9 cellular contexts compared by ENCODE assay signal in genomic region chr14:56482306-56482705, GRCh38.
DNase-seq lines count a peak whose midpoint lies in the region; ATAC-seq, FAIRE-seq and TF ChIP-seq lines count a peak whose summit lies in the region.
"Had no signal": no experiment of that assay in that cellular context is flagged by ENCODE, and none has a peak within 500 bp of the region (broad histone marks: within the 10 kb centered on the region; RNA-seq: fewer than 3 reads in every experiment).

No MANE protein-coding gene starts in this region.

- ATAC-seq in GM21447 (IDR thresholded peaks at IDR 0.05; ENCODE audit: unreplicated experiment), result no peak
- no peak for ATAC-seq in activated T-helper 17 cell treated with anti-CD3 and anti-CD28 coated beads, Interleukin-2, amount 50 U/mL, for 72 hours (replicated peaks)

- FAIRE-seq in RCC 7860 (lab: Jason Lieb, UNC), result no peak

- H3K27ac Mint-ChIP-seq in brain, result no peak overlapping the region
- H3K27ac Mint-ChIP-seq in activated T-helper 17 cell treated with anti-CD3 and anti-CD28 coated beads, Interleukin-2, amount 50 U/mL, for 72 hours, result no peak overlapping the region

- TF ChIP-seq CTCF in brain (conservative IDR thresholded peaks at IDR 0.05), result peak; percentile 44 to 61
- TF ChIP-seq CTCF in retinal pigment epithelial cell (conservative IDR thresholded peaks at IDR 0.05; ENCODE audit: low read depth, low read length), result peak; percentile 23

- no peaks in the 10 kb centered on the region for H3K9me3 Mint-ChIP-seq in brain
- H3K9me3 Mint-ChIP-seq in activated T-helper 17 cell treated with anti-CD3 and anti-CD28 coated beads, Interleukin-2, amount 50 U/mL, for 72 hours, result no peaks in the 10 kb centered on the region

- H3K36me3 Mint-ChIP-seq in brain, result no peaks in the 10 kb centered on the region
- H3K36me3 Mint-ChIP-seq in activated T-helper 17 cell treated with anti-CD3 and anti-CD28 coated beads, Interleukin-2, amount 50 U/mL, for 72 hours (ENCODE audit: low read depth), result no peaks in the 10 kb centered on the region

- H3K4me1 Mint-ChIP-seq in brain, result peaks cover 6% of the 10 kb centered on the region
- H3K4me1 Mint-ChIP-seq in activated T-helper 17 cell treated with anti-CD3 and anti-CD28 coated beads, Interleukin-2, amount 50 U/mL, for 72 hours, result no peaks in the 10 kb centered on the region

- H3K27me3 Mint-ChIP-seq in brain, result peaks cover 3% of the 10 kb centered on the region
- H3K27me3 Mint-ChIP-seq in activated T-helper 17 cell treated with anti-CD3 and anti-CD28 coated beads, Interleukin-2, amount 50 U/mL, for 72 hours, result peaks cover 18% of the 10 kb centered on the region

- DNase-seq in NCI-H345 (lab: John Stamatoyannopoulos, UW) (peak; percentile 18), NCI-H345 treated with DMSO at 0.1 percent for 48 hours (lab: John Stamatoyannopoulos, UW; ENCODE audit: unreplicated experiment) (no peak), NCI-H2029 treated with DMSO at 0.1 percent for 48 hours (lab: John Stamatoyannopoulos, UW) (peak; percentile 20), retinal pigment epithelial cell (ENCODE audit: low read depth) (no peak), RCC 7860 (ENCODE audit: low spot score) (no peak)
- DNase-seq: activated naive CD4-positive, alpha-beta T cell had no signal

- H3K4me3 ChIP-seq in retinal pigment epithelial cell (ENCODE audit: low read length), result no peak overlapping the region

- H3K4me3 Mint-ChIP-seq in brain, result no peak overlapping the region
- no peak overlapping the region for H3K4me3 Mint-ChIP-seq in activated T-helper 17 cell treated with anti-CD3 and anti-CD28 coated beads, Interleukin-2, amount 50 U/mL, for 72 hours

Comparison
In these comparisons a context has a peak if more than half of its experiments do, and no peak if none do; other contexts are left out.
1. DNase-seq: peak in NCI-H345 (single experiment) and NCI-H2029 treated with DMSO at 0.1 percent for 48 hours (single experiment); none in NCI-H345 treated with DMSO at 0.1 percent for 48 hours (single experiment), retinal pigment epithelial cell (single experiment) and RCC 7860 (single experiment).